In genomic region chr10:69069090-69070042, GRCh38 we compare ENCODE assay signal across 24 cellular contexts. TPM values are rescaled to one million over a fixed set of nuclear protein-coding genes. Genes with fewer than 3 reads are reported as not detected.
DNase-seq lines count a peak whose midpoint lies in the region; ATAC-seq and TF ChIP-seq lines count a peak whose summit lies in the region.
"Had no signal": no experiment of that assay in that cellular context is flagged by ENCODE, and none has a peak within 500 bp of the region (broad histone marks: within the 10 kb centered on the region; RNA-seq: fewer than 3 reads in every experiment).

No MANE protein-coding gene starts in this region.

- intact Hi-C loops in heart left ventricle (cut with DNase I), result no loop called here
- intact Hi-C loops in sciatic nerve (cut with DNase I), result no loop called here

- ATAC-seq in heart left ventricle, result peak; percentile 25 to 57 (median 43)
- ATAC-seq in sciatic nerve, result peak; percentile 10
- ATAC-seq: foreskin keratinocyte; naive thymus-derived CD8-positive, alpha-beta T cell; pancreas had no signal

- H3K27ac ChIP-seq in heart left ventricle, result no peak overlapping the region
- no peak overlapping the region for H3K27ac ChIP-seq in right atrium auricular region
- H3K27ac ChIP-seq: foreskin keratinocyte, KMS-11, pancreas, sigmoid colon had no signal

- H3K9me3 ChIP-seq in heart left ventricle (no peaks in the 10 kb centered on the region), right atrium auricular region (no peaks in the 10 kb centered on the region)
- H3K9me3 ChIP-seq: pancreas, sigmoid colon had no signal

- DNase-seq in heart left ventricle (peak in 1 of 5 donors; percentile 26), right atrium auricular region (ENCODE audit: low spot score) (no peak), NCI-H2171 treated with DMSO at 0.1 percent for 48 hours (lab: John Stamatoyannopoulos, UW) (peak; percentile 83), foreskin melanocyte (peak; percentile 32), sciatic nerve (ENCODE audit: low spot score) (no peak), NOMO-1 (lab: John Stamatoyannopoulos, UW; ENCODE audit: unreplicated experiment in 2 of 2) (no peak), HuH-7.5 (ENCODE audit: low spot score) (no peak)
- DNase-seq in activated CD4-positive, alpha-beta T cell treated with anti-CD3 and anti-CD28 coated beads for 48 hours, result no peak
- DNase-seq: 8988T; activated CD4-positive, CD25-positive, alpha-beta regulatory T cell treated with anti-CD3 and anti-CD28 coated beads, Interleukin-2, amount 50 U/mL, for 72 hours; activated CD8-positive, alpha-beta memory T cell treated with anti-CD3 and anti-CD28 coated beads for 24 hours; activated naive CD4-positive, alpha-beta T cell treated with Interleukin-2 at 50 U/mL for 16 hours; activated T-cell treated with anti-CD3 and anti-CD28 coated beads, Interleukin-2, amount 50 U/mL, for 24 hours; Calu3; EL; foreskin keratinocyte; naive thymus-derived CD8-positive, alpha-beta T cell; NCI-H187; NCI-H345; pancreas; SHP77; sigmoid colon; SW 1271 had no signal

- TF ChIP-seq CTCF in heart left ventricle (IDR thresholded peaks at IDR 0.05), result no peak
- no peak for TF ChIP-seq CTCF in right atrium auricular region (IDR thresholded peaks at IDR 0.05)

- 77 to 80% (median 78%) methylated on average over 15 to 19 of the region's 19 CpGs for WGBS in heart left ventricle, 4 donors

- no peak overlapping the region for H3K4me3 ChIP-seq in heart left ventricle
- no peak overlapping the region for H3K4me3 ChIP-seq in right atrium auricular region
- H3K4me3 ChIP-seq: pancreas, sigmoid colon had no signal

- H3K4me1 ChIP-seq in heart left ventricle (peaks cover 0 to 42% (median 10%) of the 10 kb centered on the region in 12 donors), right atrium auricular region (peaks cover 0 to 12% of the 10 kb centered on the region in 2 donors)
- H3K4me1 ChIP-seq: pancreas had no signal

- H3K27me3 ChIP-seq in heart left ventricle, result no peaks in the 10 kb centered on the region
- no peaks in the 10 kb centered on the region for H3K27me3 ChIP-seq in right atrium auricular region
- H3K27me3 ChIP-seq: foreskin keratinocyte, pancreas, sigmoid colon had no signal

- no peaks in the 10 kb centered on the region for H3K36me3 ChIP-seq in heart left ventricle
- no peaks in the 10 kb centered on the region for H3K36me3 ChIP-seq in right atrium auricular region
- H3K36me3 ChIP-seq: pancreas, sigmoid colon had no signal

- TF ChIP-seq POLR2A in heart left ventricle (IDR thresholded peaks at IDR 0.05), result no peak

RNA-seq across cellular contexts. Expression of gene SRGN, which starts 18.5 kb away (rescaled TPM):
- total RNA-seq in heart left ventricle (100 to 1,000 TPM in 2 of 9 donors, 10 to 100 TPM in 7; 30.3 to 214 (median 54.7) TPM), right atrium auricular region (100 to 1,000 TPM in 1 of 2 donors, 10 to 100 TPM in 1; 79.4 to 124 TPM), sciatic nerve (146 TPM)
- polyA plus RNA-seq in heart left ventricle, result 10 to 100 TPM; 28.8 to 95.6 TPM
- total RNA-seq: Calu3 had no signal

RNA-seq across cellular contexts. Expression of gene VPS26A, which starts 54.6 kb away (rescaled TPM):
- total RNA-seq in heart left ventricle (10 to 100 TPM; 15.5 to 42.3 (median 34.8) TPM), right atrium auricular region (10 to 100 TPM; 19.3 to 20.1 TPM), sciatic nerve (53.6 TPM)
- 10 to 100 TPM; 16.0 to 33.5 TPM for polyA plus RNA-seq in heart left ventricle

Comparison
In these comparisons a context has a peak if more than half of its experiments do, and no peak if none do; other contexts are left out.
1. DNase-seq: peak in NCI-H2171 treated with DMSO at 0.1 percent for 48 hours (single experiment) and foreskin melanocyte (single experiment); none in right atrium auricular region (single experiment), sciatic nerve (single experiment), NOMO-1 (0 of 2), HuH-7.5 (single experiment) and activated CD4-positive, alpha-beta T cell treated with anti-CD3 and anti-CD28 coated beads for 48 hours (single experiment).